Comparison of ENCODE assay signal across 8 cellular contexts in the genomic region with DNA sequence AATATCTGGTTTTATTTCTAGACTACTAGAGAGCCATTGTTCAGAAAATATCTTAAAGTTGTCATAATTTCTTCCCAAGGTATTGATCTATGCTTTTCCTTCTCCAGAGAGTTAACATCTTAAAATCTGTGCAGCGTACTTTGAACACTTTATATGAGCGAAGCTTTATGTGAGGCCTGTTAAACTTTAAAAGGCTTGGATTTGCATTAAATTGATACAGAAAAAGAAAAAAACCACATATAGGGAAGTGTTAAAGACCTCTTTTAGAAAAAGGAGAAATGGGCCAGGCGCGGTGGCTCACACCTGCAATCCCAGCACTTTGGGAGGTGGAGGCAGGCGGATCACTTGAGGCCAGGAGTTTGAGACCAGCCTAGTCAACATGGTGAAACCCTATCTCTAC. TPM values are rescaled to one million over a fixed set of nuclear protein-coding genes. Genes with fewer than 3 reads are reported as not detected.
DNase-seq lines count a peak whose midpoint lies in the region; ATAC-seq, FAIRE-seq and TF ChIP-seq lines count a peak whose summit lies in the region.

No MANE protein-coding gene starts in this region.

- H3K4me3 Mint-ChIP-seq in naive thymus-derived CD4-positive, alpha-beta T cell, result peak overlapping the region; percentile 81 to 91 (median 86)

- no peaks in the 10 kb centered on the region for H4K20me1 ChIP-seq in K562 (replicated peaks; ENCODE audit: control insufficient read depth, insufficient read depth, low read length)

- no peak overlapping the region for H3K9ac ChIP-seq in K562 (ENCODE audit: insufficient read depth in 1 of 2, low read depth in 2 of 2, low read length in 2 of 2)

- no peak overlapping the region for H3K27ac ChIP-seq in 22Rv1
- no peak overlapping the region for H3K27ac ChIP-seq in K562 (ENCODE audit: extremely low read depth, low read depth, low read length)
- H3K27ac ChIP-seq in naive thymus-derived CD4-positive, alpha-beta T cell (ENCODE audit: low read depth, low read length), result peak overlapping the region; percentile 76

- no peaks in the 10 kb centered on the region for H3K9me3 ChIP-seq in K562 (replicated peaks; ENCODE audit: control insufficient read depth, insufficient read depth, low read depth, low read length)
- H3K9me3 ChIP-seq in naive thymus-derived CD4-positive, alpha-beta T cell (ENCODE audit: control insufficient read depth in 2 of 3, low read length in 3 of 3), result no peaks in the 10 kb centered on the region

- H3K27me3 ChIP-seq in K562 (ENCODE audit: control insufficient read depth in 2 of 2, insufficient read depth in 2 of 2, low read length in 2 of 2), result peaks cover 14 to 41% of the 10 kb centered on the region in 2 experiments
- no peaks in the 10 kb centered on the region for H3K27me3 ChIP-seq in naive thymus-derived CD4-positive, alpha-beta T cell (ENCODE audit: control insufficient read depth in 2 of 2, insufficient read depth in 2 of 2, low read length in 2 of 2)

- H3K36me3 Mint-ChIP-seq in naive thymus-derived CD4-positive, alpha-beta T cell, result peaks cover 10 to 39% (median 14%) of the 10 kb centered on the region in 5 donors

- no TSS peak for BruUV-seq in K562 (replicated peaks; lab: Mats Ljungman, UMichigan)

- peaks cover 9 to 24% (median 18%) of the 10 kb centered on the region in 7 donors for H3K4me1 Mint-ChIP-seq in naive thymus-derived CD4-positive, alpha-beta T cell

- ATAC-seq in HG03378 (IDR thresholded peaks at IDR 0.05; ENCODE audit: unreplicated experiment) (peak; percentile 17), K562 (no peak), GM21515 (IDR thresholded peaks at IDR 0.05; ENCODE audit: unreplicated experiment) (no peak), GM18498 (IDR thresholded peaks at IDR 0.05; ENCODE audit: unreplicated experiment) (no peak)
- no peak for ATAC-seq in naive thymus-derived CD4-positive, alpha-beta T cell

- no peaks in the 10 kb centered on the region for H3K27me3 Mint-ChIP-seq in naive thymus-derived CD4-positive, alpha-beta T cell

- TF ChIP-seq POLR2A in K562 (conservative IDR thresholded peaks at IDR 0.05), result no peak

- FAIRE-seq in K562 (lab: Jason Lieb, UNC), result no peak

- no peak for TF ChIP-seq EP300 in K562 (IDR thresholded peaks at IDR 0.05; ENCODE audit: low read length)

- intact Hi-C loops in K562 (cut with micrococcal nuclease), result no loop called here
- intact Hi-C loops in naive thymus-derived CD4-positive, alpha-beta T cell (cut with micrococcal nuclease), result loop anchor here (1.0 to 2.0 kb wide), 7 partner anchors 27 to 105 kb away; a partner anchor contains a TSS

- peak overlapping the region; percentile 84; the same call in 1 of the 2 replicates for H3K4me2 ChIP-seq in K562 (ENCODE audit: insufficient read depth, low read length)

- H2AFZ ChIP-seq in K562 (ENCODE audit: low read depth, low read length), result peak overlapping the region; percentile 91

- TF ChIP-seq RAD21 in K562 (CRISPR knock-in tag; conservative IDR thresholded peaks at IDR 0.05 in 1 of 2, IDR thresholded peaks at IDR 0.05 in 1 of 2), result no peak

- H3K4me3 ChIP-seq in K562, result peak overlapping the region; percentile 35
- peak overlapping the region; percentile 57 for H3K4me3 ChIP-seq in naive thymus-derived CD4-positive, alpha-beta T cell (ENCODE audit: low read length)

- TF ChIP-seq CTCF in 22Rv1 (IDR thresholded peaks at IDR 0.05) (peak; percentile 56), K562 (IDR thresholded peaks at IDR 0.05 in 2 of 3, conservative IDR thresholded peaks at IDR 0.05 in 1 of 3; ENCODE audit: insufficient read depth in 2 of 3, low read depth in 1 of 3, low read length in 3 of 3) (no peak), GM10266 (IDR thresholded peaks at IDR 0.05; ENCODE audit: control insufficient read depth, insufficient read depth, low read depth, missing control alignments) (no peak)

- H3K4me1 ChIP-seq in K562 (replicated peaks in 1 of 2; ENCODE audit: control insufficient read depth in 2 of 2, insufficient read depth in 2 of 2, low read length in 2 of 2), result peaks cover 0 to 4% of the 10 kb centered on the region in 2 experiments; a peak in 2 of 5 replicates
- peaks cover 0 to 6% of the 10 kb centered on the region in 2 donors for H3K4me1 ChIP-seq in naive thymus-derived CD4-positive, alpha-beta T cell (ENCODE audit: control insufficient read depth in 2 of 2, insufficient read depth in 2 of 2, low read length in 2 of 2)

- H3K9me1 ChIP-seq in K562 (ENCODE audit: control insufficient read depth, insufficient read depth, low read length), result no peaks in the 10 kb centered on the region

- WGBS in K562 (ENCODE audit: insufficient coverage, low coverage, missing lambda C conversion rate), result 59% methylated on average over 5 of the region's 5 CpGs

- CTCF ChIA-PET in K562 (lab: Yijun Ruan, JAX; ENCODE audit: low intra/inter-chr PET ratio), result interaction anchor here (0.9 kb wide), 1 partner anchor 65 kb away, joined by 3 read pairs; no protein-coding TSS in a partner anchor
- CTCF ChIA-PET in naive thymus-derived CD4-positive, alpha-beta T cell (lab: Charles Lee), result interaction anchor here (1.1 to 1.5 kb wide), 5 partner anchors 11 to 120 kb away, joined by 3 to 5 read pairs (median 4); a partner anchor contains a TSS

- POLR2A ChIA-PET in K562 (lab: Yijun Ruan, JAX), result interaction anchor here (1.1 kb wide), 1 partner anchor 59 kb away, joined by 4 read pairs; a partner anchor contains a TSS
- POLR2A ChIA-PET in naive thymus-derived CD4-positive, alpha-beta T cell (lab: Charles Lee), result interaction anchor here (0.8 to 3.3 kb wide), 5 partner anchors 28 to 60 kb away, joined by 3 to 18 read pairs (median 8); a partner anchor contains a TSS

- in situ Hi-C loops in K562 (cut with MboI), result no loop called here

- H3K27ac Mint-ChIP-seq in naive thymus-derived CD4-positive, alpha-beta T cell, result peak overlapping the region in 8 of 9 donors; percentile 90 to 97 (median 93)

- H3K79me2 ChIP-seq in K562 (ENCODE audit: control insufficient read depth, insufficient read depth, low read length), result no peaks in the 10 kb centered on the region

- no peaks in the 10 kb centered on the region for H3K9me3 Mint-ChIP-seq in naive thymus-derived CD4-positive, alpha-beta T cell

- DNase-seq in K562 (ENCODE audit: extremely low read depth in 1 of 4, low spot score in 3 of 4) (no peak), NCI-H1105 (lab: John Stamatoyannopoulos, UW) (no peak), GM10266 (ENCODE audit: extremely low spot score) (no peak)
- no peak for DNase-seq in naive thymus-derived CD4-positive, alpha-beta T cell

- no peaks in the 10 kb centered on the region for H3K36me3 ChIP-seq in K562 (ENCODE audit: control insufficient read depth, insufficient read depth, low read length)
- peaks cover 0 to 9% (median 0%) of the 10 kb centered on the region in 3 experiments for H3K36me3 ChIP-seq in naive thymus-derived CD4-positive, alpha-beta T cell (ENCODE audit: control insufficient read depth in 2 of 3, insufficient read depth in 3 of 3, low read length in 3 of 3)

TF ChIP-seq in K562, 482 proteins besides CTCF, POLR2A, EP300 and RAD21:
- TF ChIP-seq, protein P1, sequence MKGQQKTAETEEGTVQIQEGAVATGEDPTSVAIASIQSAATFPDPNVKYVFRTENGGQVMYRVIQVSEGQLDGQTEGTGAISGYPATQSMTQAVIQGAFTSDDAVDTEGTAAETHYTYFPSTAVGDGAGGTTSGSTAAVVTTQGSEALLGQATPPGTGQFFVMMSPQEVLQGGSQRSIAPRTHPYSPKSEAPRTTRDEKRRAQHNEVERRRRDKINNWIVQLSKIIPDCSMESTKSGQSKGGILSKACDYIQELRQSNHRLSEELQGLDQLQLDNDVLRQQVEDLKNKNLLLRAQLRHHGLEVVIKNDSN (CRISPR knock-in tag; IDR thresholded peaks at IDR 0.05), result no peak
- TF ChIP-seq TCFL5 (CRISPR knock-in tag; conservative IDR thresholded peaks at IDR 0.05), result no peak
- TF ChIP-seq, protein P2, sequence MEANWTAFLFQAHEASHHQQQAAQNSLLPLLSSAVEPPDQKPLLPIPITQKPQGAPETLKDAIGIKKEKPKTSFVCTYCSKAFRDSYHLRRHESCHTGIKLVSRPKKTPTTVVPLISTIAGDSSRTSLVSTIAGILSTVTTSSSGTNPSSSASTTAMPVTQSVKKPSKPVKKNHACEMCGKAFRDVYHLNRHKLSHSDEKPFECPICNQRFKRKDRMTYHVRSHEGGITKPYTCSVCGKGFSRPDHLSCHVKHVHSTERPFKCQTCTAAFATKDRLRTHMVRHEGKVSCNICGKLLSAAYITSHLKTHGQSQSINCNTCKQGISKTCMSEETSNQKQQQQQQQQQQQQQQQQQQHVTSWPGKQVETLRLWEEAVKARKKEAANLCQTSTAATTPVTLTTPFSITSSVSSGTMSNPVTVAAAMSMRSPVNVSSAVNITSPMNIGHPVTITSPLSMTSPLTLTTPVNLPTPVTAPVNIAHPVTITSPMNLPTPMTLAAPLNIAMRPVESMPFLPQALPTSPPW (CRISPR knock-in tag; IDR thresholded peaks at IDR 0.05), result 0 out of 2 replicates have a peak, but pooled peaks have one; percentile 0

RNA-seq across cellular contexts. Expression of a gene that starts 59.2 kb away (rescaled TPM):
- 69.1 and 213 TPM in 2 replicates for total RNA-seq in K562 (2011; cell fraction: chromatin; rRNA removed; ENCODE audit: low replicate concordance)
- total RNA-seq in K562 (2011; cell fraction: nucleolus; rRNA removed), result 39.4 and 52.0 TPM in 2 replicates
- total RNA-seq in K562 (2011; cell fraction: nucleoplasm; rRNA removed), result 78.0 and 101 TPM in 2 replicates
- total RNA-seq in K562 (2014; rRNA removed) (34.5 and 48.6 TPM in 2 replicates), K562 (2014; rRNA removed; fragmentation: Illumina TruSeq; extraction: Trizol) (53.7 and 61.1 TPM in 2 replicates), K562 (2015; rRNA removed; fragmentation: Illumina TruSeq; extraction: Trizol) (46.0 and 52.1 TPM in 2 replicates), K562 (2021) (29.5 and 36.1 TPM in 2 replicates)
- polyA plus RNA-seq in K562 (2011; rRNA removed) (34.6 and 43.4 TPM in 2 replicates), K562 (2014; fragmentation: Illumina TruSeq; extraction: Trizol) (30.0 and 36.0 TPM in 2 replicates), K562 (2014; fragmentation: Nextera tagmentation; extraction: Ambion mirVana) (10 to 100 TPM; 12.7 to 20.5 TPM), K562 (2014; rRNA removed) (26.1 and 30.6 TPM in 2 replicates)
- 4.9 and 13.5 TPM in 2 replicates for polyA plus RNA-seq in K562 (2011; cell fraction: cytosol; rRNA removed)
- polyA plus RNA-seq in K562 (2011; cell fraction: nucleus; rRNA removed), result 19.9 and 29.4 TPM in 2 replicates
- 16.6 and 19.7 TPM in 2 replicates for polyA plus RNA-seq in K562 (2012)
- 86.5 and 93.2 TPM in 2 replicates for polyA minus RNA-seq in K562 (2011; rRNA and poly(A)+ RNA removed)
- 19.8 and 24.6 TPM in 2 replicates for polyA minus RNA-seq in K562 (2011; cell fraction: cytosol; rRNA and poly(A)+ RNA removed)
- polyA minus RNA-seq in K562 (2011; cell fraction: nucleus; rRNA and poly(A)+ RNA removed), result 31.8 and 54.8 TPM in 2 replicates
- 100 to 1,000 TPM in 2 of 5 experiments, 10 to 100 TPM in 3; 48.2 to 123 (median 62.0) TPM for total RNA-seq in naive thymus-derived CD4-positive, alpha-beta T cell
- 10 to 100 TPM; 29.3 to 54.9 TPM for polyA plus RNA-seq in naive thymus-derived CD4-positive, alpha-beta T cell
